7 cellular contexts compared by ENCODE assay signal in the genomic region with DNA sequence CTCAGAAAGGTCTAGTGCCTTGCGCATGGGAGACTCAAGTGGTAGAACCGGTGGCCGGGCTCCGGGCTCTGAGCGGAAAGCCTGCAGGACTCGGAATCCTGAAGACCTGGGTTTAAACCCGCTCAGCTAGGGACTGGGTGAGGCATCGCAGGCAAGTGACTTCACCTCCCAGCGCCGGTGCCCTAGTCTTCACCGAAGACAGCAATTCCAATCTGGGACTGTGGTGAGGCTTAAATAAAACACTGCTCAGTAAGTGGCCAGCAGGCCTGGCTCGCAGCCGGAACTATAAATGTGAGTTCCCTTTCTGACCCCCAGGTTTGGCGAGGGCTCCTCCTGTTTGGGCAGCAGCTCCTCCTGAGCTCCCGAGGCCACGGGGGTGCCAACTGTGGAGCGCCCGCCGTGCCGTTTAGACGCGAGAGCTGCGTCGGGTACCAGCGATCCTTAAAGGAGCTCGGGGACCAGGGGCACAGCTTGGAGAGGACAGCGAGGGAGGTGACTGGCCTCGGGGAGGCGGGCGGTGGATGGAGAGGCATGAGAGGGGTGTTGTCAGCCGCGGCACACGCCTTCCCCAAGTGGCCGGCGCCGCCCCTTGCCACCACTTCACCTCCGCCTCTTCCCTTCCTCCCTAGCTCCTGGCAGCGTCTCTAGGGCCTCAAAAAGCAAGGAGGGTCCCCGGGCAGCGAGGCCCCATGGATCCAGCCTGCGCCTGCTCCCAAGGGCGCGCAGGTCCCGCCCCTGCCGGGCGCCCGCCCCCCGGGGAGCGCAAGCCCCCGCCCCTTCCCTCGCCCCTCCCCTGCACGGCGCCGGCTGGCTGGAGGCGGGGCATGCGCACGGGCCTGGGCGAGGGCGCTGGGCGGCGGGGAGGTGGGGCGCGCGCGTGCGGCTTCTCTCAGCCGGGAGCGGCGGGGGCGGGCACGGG. TPM values are rescaled to one million over a fixed set of nuclear protein-coding genes. Genes with fewer than 3 reads are reported as not detected.
DNase-seq lines count a peak whose midpoint lies in the region; ATAC-seq and TF ChIP-seq lines count a peak whose summit lies in the region.

No MANE protein-coding gene starts in this region.

- peaks cover 18% of the 10 kb centered on the region for H3K4me1 ChIP-seq in iPS-15b (ENCODE audit: control insufficient read depth, insufficient read depth, low read length)

- H3K4me3 ChIP-seq in iPS-15b (ENCODE audit: low read depth, low read length) (peak overlapping the region; percentile 62), skeletal muscle cell (ENCODE audit: low read depth, low read length) (peak overlapping the region; percentile 50)

- no peaks in the 10 kb centered on the region for H3K36me3 ChIP-seq in iPS-15b (ENCODE audit: control insufficient read depth, insufficient read depth, low read length)

- H3K36me3 Mint-ChIP-seq in brain, result peaks cover 18% of the 10 kb centered on the region

- TF ChIP-seq CTCF in brain (conservative IDR thresholded peaks at IDR 0.05), result no peak

- peaks cover 22% of the 10 kb centered on the region for H3K27me3 Mint-ChIP-seq in brain

- peaks cover 58% of the 10 kb centered on the region for H3K4me1 Mint-ChIP-seq in brain

- H3K4me3 Mint-ChIP-seq in brain, result peak overlapping the region; percentile 85 to 90 (median 88)

- peak overlapping the region; percentile 24 for H3K9ac ChIP-seq in iPS-15b (ENCODE audit: low read depth, low read length)

- H3K27me3 ChIP-seq in iPS-15b (ENCODE audit: control insufficient read depth, insufficient read depth, low read length), result peaks cover 11% of the 10 kb centered on the region

- ATAC-seq in GM18519 (IDR thresholded peaks at IDR 0.05; ENCODE audit: low FRiP score, unreplicated experiment) (peak; percentile 60), HG03045 (IDR thresholded peaks at IDR 0.05; ENCODE audit: unreplicated experiment) (peak; percentile 89)

- H3K9me3 ChIP-seq in iPS-15b (ENCODE audit: control insufficient read depth, insufficient read depth, low read length), result no peaks in the 10 kb centered on the region

- H3K27ac Mint-ChIP-seq in brain, result peak overlapping the region; percentile 68 to 94 (median 89)

- DNase-seq in NCI-H2029 treated with DMSO at 0.1 percent for 48 hours (lab: John Stamatoyannopoulos, UW) (peak; percentile 6), UCSD-AML1 (lab: John Stamatoyannopoulos, UW; ENCODE audit: unreplicated experiment) (peak; percentile 85), skeletal muscle cell (ENCODE audit: low read depth) (peak; percentile 69)

- peaks cover 0 to 6% (median 3%) of the 10 kb centered on the region in 5 experiments for H3K9me3 Mint-ChIP-seq in brain

RNA-seq across cellular contexts. Expression of gene MTCL1, which starts 0.7 kb away (rescaled TPM):
- 26.5 TPM for polyA plus RNA-seq in brain (ENCODE audit: insufficient read depth, low read depth, low replicate concordance)

Comparison
In these comparisons a context has a peak if more than half of its experiments do, and no peak if none do; other contexts are left out.
1. Peak in every context shown above with its lines: DNase-seq, ATAC-seq and H3K4me3 ChIP-seq.
2. DNase-seq: peak in every context shown above with its lines; median percentile 85 in UCSD-AML1; 69 in skeletal muscle cell; 6 in NCI-H2029 treated with DMSO at 0.1 percent for 48 hours.